Comparison of ENCODE assay signal across 23 cellular contexts in genomic region chr6:93021235-93021909, GRCh38.
DNase-seq lines count a peak whose midpoint lies in the region; ATAC-seq and TF ChIP-seq lines count a peak whose summit lies in the region.
"Had no signal": no experiment of that assay in that cellular context is flagged by ENCODE, and none has a peak within 500 bp of the region (broad histone marks: within the 10 kb centered on the region; RNA-seq: fewer than 3 reads in every experiment).

No MANE protein-coding gene starts in this region.

- peak; percentile 80 for DNase-seq in NCI-H1105 treated with DMSO at 0.1 percent for 48 hours (lab: John Stamatoyannopoulos, UW)
- DNase-seq in NCI-H2227 (lab: John Stamatoyannopoulos, UW; ENCODE audit: unreplicated experiment), result peak; percentile 52
- peak; percentile 80 for DNase-seq in SK-N-DZ (ENCODE audit: low spot score)
- no peak for DNase-seq in neural crest cell (ENCODE audit: low read depth, low spot score)
- DNase-seq in NOMO-1 treated with DMSO at 0.1 percent for 48 hours (lab: John Stamatoyannopoulos, UW; ENCODE audit: unreplicated experiment), result no peak
- DNase-seq: activated CD4-positive, alpha-beta T cell treated with anti-CD3 and anti-CD28 coated beads for 1 hour; activated CD8-positive, alpha-beta memory T cell treated with anti-CD3 and anti-CD28 coated beads for 24 hours; activated naive CD4-positive, alpha-beta T cell treated with anti-CD3 and anti-CD28 coated beads, Interleukin-2, amount 10 ng/mL, durations not matched to agents 7 days and 5 days; activated T-cell treated with anti-CD3 and anti-CD28 coated beads, Interleukin-2, amount 50 U/mL, for 4 hours; CD4-positive, alpha-beta memory T cell; DMS53; left colon; naive B cell; NCI-H2107; ovary; right lobe of liver; RPMI8226; SK-N-SH; stimulated activated naive CD8-positive, alpha-beta T cell treated with anti-CD3 and anti-CD28 coated beads, Interleukin-15, amount 100 ng/mL, for 72 hours; T-helper 9 cell had no signal

- H3K27ac Mint-ChIP-seq in neural crest cell (ENCODE audit: unreplicated experiment), result peak overlapping the region; percentile 19
- H3K27ac Mint-ChIP-seq: activated naive CD4-positive, alpha-beta T cell treated with anti-CD3 and anti-CD28 coated beads, Interleukin-2, amount 10 ng/mL, durations not matched to agents 7 days and 5 days; CD4-positive, alpha-beta memory T cell; dendritic cell treated with granulocyte-macrophage colony-stimulating factor and Interleukin-4, amounts not matched to agents 40 ng/mL and 50 ng/mL, for 4 days; naive B cell; stimulated activated naive CD8-positive, alpha-beta T cell treated with anti-CD3 and anti-CD28 coated beads, Interleukin-15, amount 100 ng/mL, for 72 hours had no signal

- H3K4me1 Mint-ChIP-seq in neural crest cell, result no peaks in the 10 kb centered on the region
- H3K4me1 Mint-ChIP-seq: activated naive CD4-positive, alpha-beta T cell treated with anti-CD3 and anti-CD28 coated beads, Interleukin-2, amount 10 ng/mL, durations not matched to agents 7 days and 5 days; CD4-positive, alpha-beta memory T cell; naive B cell; stimulated activated naive CD8-positive, alpha-beta T cell treated with anti-CD3 and anti-CD28 coated beads, Interleukin-15, amount 100 ng/mL, for 72 hours had no signal

- no peaks in the 10 kb centered on the region for H3K36me3 Mint-ChIP-seq in neural crest cell (ENCODE audit: low read depth)
- H3K36me3 Mint-ChIP-seq: activated naive CD4-positive, alpha-beta T cell treated with anti-CD3 and anti-CD28 coated beads, Interleukin-2, amount 10 ng/mL, durations not matched to agents 7 days and 5 days; CD4-positive, alpha-beta memory T cell; naive B cell had no signal

- H3K4me3 Mint-ChIP-seq in neural crest cell, result no peak overlapping the region
- H3K4me3 Mint-ChIP-seq: activated naive CD4-positive, alpha-beta T cell treated with anti-CD3 and anti-CD28 coated beads, Interleukin-2, amount 10 ng/mL, durations not matched to agents 7 days and 5 days; activated T-cell treated with anti-CD3 and anti-CD28 coated beads, Interleukin-2, amount 50 U/mL, for 4 hours; CD4-positive, alpha-beta memory T cell; dendritic cell treated with granulocyte-macrophage colony-stimulating factor and Interleukin-4, amounts not matched to agents 40 ng/mL and 50 ng/mL, for 4 days; naive B cell; stimulated activated naive CD8-positive, alpha-beta T cell treated with anti-CD3 and anti-CD28 coated beads, Interleukin-15, amount 100 ng/mL, for 72 hours had no signal

- H3K9me3 Mint-ChIP-seq in neural crest cell, result peaks cover 8% of the 10 kb centered on the region

- no peaks in the 10 kb centered on the region for H3K27me3 Mint-ChIP-seq in neural crest cell (ENCODE audit: low read depth)
- H3K27me3 Mint-ChIP-seq: activated naive CD4-positive, alpha-beta T cell treated with anti-CD3 and anti-CD28 coated beads, Interleukin-2, amount 10 ng/mL, durations not matched to agents 7 days and 5 days; CD4-positive, alpha-beta memory T cell; dendritic cell treated with granulocyte-macrophage colony-stimulating factor and Interleukin-4, amounts not matched to agents 40 ng/mL and 50 ng/mL, for 4 days; naive B cell; stimulated activated naive CD8-positive, alpha-beta T cell treated with anti-CD3 and anti-CD28 coated beads, Interleukin-15, amount 100 ng/mL, for 72 hours had no signal

- ATAC-seq in HG03571 (IDR thresholded peaks at IDR 0.05; ENCODE audit: unreplicated experiment), result no peak
- no peak for ATAC-seq in GM19455 (IDR thresholded peaks at IDR 0.05; ENCODE audit: unreplicated experiment)
- ATAC-seq: activated T-cell treated with anti-CD3 and anti-CD28 coated beads, Interleukin-2, amount 50 U/mL, for 4 hours; left colon; right lobe of liver; stimulated activated naive CD8-positive, alpha-beta T cell treated with anti-CD3 and anti-CD28 coated beads, Interleukin-15, amount 100 ng/mL, for 72 hours had no signal

- no peak for TF ChIP-seq CTCF in neural crest cell (conservative IDR thresholded peaks at IDR 0.05)

Comparison
In these comparisons a context has a peak if more than half of its experiments do, and no peak if none do; other contexts are left out.
1. DNase-seq: peak in NCI-H1105 treated with DMSO at 0.1 percent for 48 hours (single experiment), NCI-H2227 (single experiment) and SK-N-DZ (single experiment); none in neural crest cell (single experiment) and NOMO-1 treated with DMSO at 0.1 percent for 48 hours (single experiment).